Comparison of ENCODE assay signal across 34 cellular contexts in genomic region chr10:82961864-82962263, GRCh38.
"Had no signal": no experiment of that assay in that cellular context is flagged by ENCODE, and none has a peak within 500 bp of the region (broad histone marks: within the 10 kb centered on the region; RNA-seq: fewer than 3 reads in every experiment).

No MANE protein-coding gene starts in this region.

- H3K4me1 Mint-ChIP-seq: activated CD4-positive, alpha-beta memory T cell treated with anti-CD3 and anti-CD28 coated beads, Interleukin-2, amount 10 ng/mL, durations not matched to agents 7 days and 5 days; activated CD4-positive, alpha-beta T cell treated with anti-CD3 and anti-CD28 coated beads, Interleukin-2, amount 10 ng/mL, durations not matched to agents 7 days and 5 days; activated naive CD4-positive, alpha-beta T cell treated with anti-CD3 and anti-CD28 coated beads, Interleukin-2, amount 10 ng/mL, durations not matched to agents 7 days and 5 days; activated naive CD8-positive, alpha-beta T cell treated with anti-CD3 and anti-CD28 coated beads, Interleukin-2, amount 10 ng/mL, durations not matched to agents 7 days and 5 days; natural killer cell; stimulated activated memory B cell treated with anti-CD40 and anti-IgM and Interleukin-4, amounts not matched to agents 10 μg/mL and 1 μg/mL and 100 μg/mL, for 72 hours; stimulated activated naive CD8-positive, alpha-beta T cell treated with anti-CD3 and anti-CD28 coated beads, Interleukin-15, amount 100 ng/mL, for 72 hours had no signal

- H3K4me1 ChIP-seq: gastrocnemius medialis, parathyroid adenoma, psoas muscle, sigmoid colon, uterus had no signal

- H3K4me3 Mint-ChIP-seq: activated CD4-positive, alpha-beta memory T cell treated with anti-CD3 and anti-CD28 coated beads, Interleukin-2, amount 10 ng/mL, durations not matched to agents 7 days and 5 days; activated CD4-positive, alpha-beta T cell treated with anti-CD3 and anti-CD28 coated beads, Interleukin-2, amount 10 ng/mL, durations not matched to agents 7 days and 5 days; activated naive CD4-positive, alpha-beta T cell treated with anti-CD3 and anti-CD28 coated beads, Interleukin-2, amount 10 ng/mL, durations not matched to agents 7 days and 5 days; activated naive CD8-positive, alpha-beta T cell treated with anti-CD3 and anti-CD28 coated beads, Interleukin-2, amount 10 ng/mL, durations not matched to agents 7 days and 5 days; activated T-cell treated with anti-CD3 and anti-CD28 coated beads, Interleukin-2, amount 50 U/mL, for 24 hours; natural killer cell; neural progenitor cell; stimulated activated memory B cell treated with anti-CD40 and anti-IgM and Interleukin-4, amounts not matched to agents 10 μg/mL and 1 μg/mL and 100 μg/mL, for 72 hours; stimulated activated naive CD8-positive, alpha-beta T cell treated with anti-CD3 and anti-CD28 coated beads, Interleukin-15, amount 100 ng/mL, for 72 hours; T-helper 2 cell treated with Interferon-gamma antibody and Interleukin-4, amounts not matched to agents 5 μg/mL and 100 μg/mL, for 36 hours; type B pancreatic cell had no signal

- H3K9me3 ChIP-seq: gastrocnemius medialis, psoas muscle, sigmoid colon, uterus had no signal

- H3K9me3 Mint-ChIP-seq: activated CD4-positive, alpha-beta T cell treated with anti-CD3 and anti-CD28 coated beads, Interleukin-2, amount 10 ng/mL, durations not matched to agents 7 days and 5 days; activated T-cell treated with anti-CD3 and anti-CD28 coated beads, Interleukin-2, amount 50 U/mL, for 24 hours; neural progenitor cell; stimulated activated memory B cell treated with anti-CD40 and anti-IgM and Interleukin-4, amounts not matched to agents 10 μg/mL and 1 μg/mL and 100 μg/mL, for 72 hours; stimulated activated naive CD8-positive, alpha-beta T cell treated with anti-CD3 and anti-CD28 coated beads, Interleukin-15, amount 100 ng/mL, for 72 hours; T-helper 2 cell treated with Interferon-gamma antibody and Interleukin-4, amounts not matched to agents 5 μg/mL and 100 μg/mL, for 36 hours; type B pancreatic cell had no signal

- FAIRE-seq: astrocyte, small intestine, TTC549 had no signal

- H3K27ac ChIP-seq: brain microvascular endothelial cell, coronary artery, dorsolateral prefrontal cortex, gastrocnemius medialis, hepatocyte, neural progenitor cell, parathyroid adenoma, psoas muscle, sigmoid colon, uterus, WERI-Rb-1 had no signal

- H3K27me3 Mint-ChIP-seq: activated CD4-positive, alpha-beta memory T cell treated with anti-CD3 and anti-CD28 coated beads, Interleukin-2, amount 10 ng/mL, durations not matched to agents 7 days and 5 days; activated CD4-positive, alpha-beta T cell treated with anti-CD3 and anti-CD28 coated beads, Interleukin-2, amount 10 ng/mL, durations not matched to agents 7 days and 5 days; activated naive CD4-positive, alpha-beta T cell treated with anti-CD3 and anti-CD28 coated beads, Interleukin-2, amount 10 ng/mL, durations not matched to agents 7 days and 5 days; activated T-cell treated with anti-CD3 and anti-CD28 coated beads, Interleukin-2, amount 50 U/mL, for 24 hours; stimulated activated memory B cell treated with anti-CD40 and anti-IgM and Interleukin-4, amounts not matched to agents 10 μg/mL and 1 μg/mL and 100 μg/mL, for 72 hours; stimulated activated naive CD8-positive, alpha-beta T cell treated with anti-CD3 and anti-CD28 coated beads, Interleukin-15, amount 100 ng/mL, for 72 hours; type B pancreatic cell had no signal

- H3K36me3 Mint-ChIP-seq: activated naive CD4-positive, alpha-beta T cell treated with anti-CD3 and anti-CD28 coated beads, Interleukin-2, amount 10 ng/mL, durations not matched to agents 7 days and 5 days; activated naive CD8-positive, alpha-beta T cell treated with anti-CD3 and anti-CD28 coated beads, Interleukin-2, amount 10 ng/mL, durations not matched to agents 7 days and 5 days; natural killer cell; neural progenitor cell; stimulated activated memory B cell treated with anti-CD40 and anti-IgM and Interleukin-4, amounts not matched to agents 10 μg/mL and 1 μg/mL and 100 μg/mL, for 72 hours; type B pancreatic cell had no signal

- H3K79me2 ChIP-seq: hepatocyte, parathyroid adenoma had no signal

- H3K4me2 ChIP-seq: hepatocyte, neural progenitor cell had no signal

- H3K27ac Mint-ChIP-seq: activated CD4-positive, alpha-beta memory T cell treated with anti-CD3 and anti-CD28 coated beads, Interleukin-2, amount 10 ng/mL, durations not matched to agents 7 days and 5 days; activated CD4-positive, alpha-beta T cell treated with anti-CD3 and anti-CD28 coated beads, Interleukin-2, amount 10 ng/mL, durations not matched to agents 7 days and 5 days; activated naive CD4-positive, alpha-beta T cell treated with anti-CD3 and anti-CD28 coated beads, Interleukin-2, amount 10 ng/mL, durations not matched to agents 7 days and 5 days; activated naive CD8-positive, alpha-beta T cell treated with anti-CD3 and anti-CD28 coated beads, Interleukin-2, amount 10 ng/mL, durations not matched to agents 7 days and 5 days; activated T-cell treated with anti-CD3 and anti-CD28 coated beads, Interleukin-2, amount 50 U/mL, for 24 hours; natural killer cell; neural progenitor cell; stimulated activated memory B cell treated with anti-CD40 and anti-IgM and Interleukin-4, amounts not matched to agents 10 μg/mL and 1 μg/mL and 100 μg/mL, for 72 hours; stimulated activated naive CD8-positive, alpha-beta T cell treated with anti-CD3 and anti-CD28 coated beads, Interleukin-15, amount 100 ng/mL, for 72 hours; T-helper 2 cell treated with Interferon-gamma antibody and Interleukin-4, amounts not matched to agents 5 μg/mL and 100 μg/mL, for 36 hours; type B pancreatic cell had no signal

- H3K36me3 ChIP-seq: brain microvascular endothelial cell, gastrocnemius medialis, neural progenitor cell, sigmoid colon, uterus, WERI-Rb-1 had no signal

- H3K4me3 ChIP-seq: coronary artery, dorsolateral prefrontal cortex, gastrocnemius medialis, hepatocyte, neural progenitor cell, psoas muscle, sigmoid colon, uterus had no signal

- H3K9ac ChIP-seq: neural progenitor cell, parathyroid adenoma had no signal

- ATAC-seq: gastrocnemius medialis; natural killer cell; psoas muscle; stimulated activated memory B cell treated with anti-CD40 and anti-IgM and Interleukin-4, amounts not matched to agents 10 μg/mL and 1 μg/mL and 100 μg/mL, for 72 hours; stimulated activated naive CD8-positive, alpha-beta T cell treated with anti-CD3 and anti-CD28 coated beads, Interleukin-15, amount 100 ng/mL, for 72 hours had no signal

- H2AFZ ChIP-seq: hepatocyte, neural progenitor cell, parathyroid adenoma had no signal

- DNase-seq: activated CD4-positive, alpha-beta memory T cell treated with anti-CD3 and anti-CD28 coated beads, Interleukin-2, amount 10 ng/mL, durations not matched to agents 7 days and 5 days; activated CD4-positive, alpha-beta T cell treated with anti-CD3 and anti-CD28 coated beads for 1 hour; activated CD4-positive, alpha-beta T cell treated with anti-CD3 and anti-CD28 coated beads, Interleukin-2, amount 10 ng/mL, durations not matched to agents 7 days and 5 days; activated CD8-positive, alpha-beta memory T cell treated with anti-CD3 and anti-CD28 coated beads, Interleukin-2, amount 50 U/mL, for 48 hours; activated gamma-delta T cell; activated naive CD4-positive, alpha-beta T cell treated with anti-CD3 and anti-CD28 coated beads, Interleukin-2, amount 10 ng/mL, durations not matched to agents 7 days and 5 days; activated naive CD8-positive, alpha-beta T cell treated with anti-CD3 and anti-CD28 coated beads, Interleukin-2, amount 10 ng/mL, durations not matched to agents 7 days and 5 days; activated T-cell treated with anti-CD3 and anti-CD28 coated beads, Interleukin-2, amount 50 U/mL, for 24 hours; amniotic stem cell; brain microvascular endothelial cell; dorsolateral prefrontal cortex; effector memory CD4-positive, alpha-beta T cell; erythroblast; gastrocnemius medialis; mesenchymal stem cell; natural killer cell; occipital lobe; psoas muscle; sigmoid colon; small intestine; stimulated activated CD4-positive, alpha-beta T cell treated with anti-CD3 and anti-CD28 coated beads, Interleukin-4, amount 100 ng/mL, for 24 hours; stimulated activated naive CD8-positive, alpha-beta T cell treated with anti-CD3 and anti-CD28 coated beads, Interleukin-15, amount 100 ng/mL, for 72 hours; substantia nigra; uterus; WERI-Rb-1 had no signal

- H3K27me3 ChIP-seq: brain microvascular endothelial cell, dorsolateral prefrontal cortex, gastrocnemius medialis, neural progenitor cell, sigmoid colon, uterus had no signal
